ENCODE assay signal across 11 cellular contexts in genomic region chr17:16989953-16990860, GRCh38. TPM values are rescaled to one million over a fixed set of nuclear protein-coding genes. Genes with fewer than 3 reads are reported as not detected.
DNase-seq lines count a peak whose midpoint lies in the region; ATAC-seq and TF ChIP-seq lines count a peak whose summit lies in the region.
"Had no signal": no experiment of that assay in that cellular context is flagged by ENCODE, and none has a peak within 500 bp of the region (broad histone marks: within the 10 kb centered on the region; RNA-seq: fewer than 3 reads in every experiment).

No MANE protein-coding gene starts in this region.

- H3K27ac Mint-ChIP-seq in endothelial cell (ENCODE audit: unreplicated experiment) = no peak overlapping the region
- H3K27ac Mint-ChIP-seq in nephron progenitor cell = no peak overlapping the region

- DNase-seq in AG04450 (ENCODE audit: low read depth, low spot score) (peak; percentile 21), GM03348 (ENCODE audit: low spot score) (peak; percentile 52), endothelial cell (ENCODE audit: low spot score) (no peak), nephron progenitor cell (no peak), left cardiac atrium (no peak)
- DNase-seq: BE2C, left lung had no signal

- POLR2A ChIA-PET in AG04450 (lab: Yijun Ruan, JAX) = no interaction called here

- no peak for TF ChIP-seq CTCF in AG04450 (IDR thresholded peaks at IDR 0.05; ENCODE audit: low read depth, low read length)
- TF ChIP-seq CTCF in OCI-LY1 (IDR thresholded peaks at IDR 0.05; ENCODE audit: low read length) = no peak
- TF ChIP-seq CTCF in endothelial cell (IDR thresholded peaks at IDR 0.05; ENCODE audit: unreplicated experiment) = no peak
- TF ChIP-seq CTCF in nephron progenitor cell (IDR thresholded peaks at IDR 0.05) = no peak

- no peaks in the 10 kb centered on the region for H3K36me3 ChIP-seq in OCI-LY1 (ENCODE audit: insufficient read depth, low read length)
- H3K36me3 ChIP-seq: BE2C, left lung had no signal

- no peak overlapping the region for H2AFZ ChIP-seq in OCI-LY1 (ENCODE audit: low read length)

- H3K4me1 ChIP-seq in OCI-LY1 (ENCODE audit: insufficient read depth, low read length, severe bottlenecking) = peaks cover 46% of the 10 kb centered on the region
- H3K4me1 ChIP-seq: BE2C had no signal

- H3K9me3 Mint-ChIP-seq in endothelial cell (ENCODE audit: unreplicated experiment) = no peaks in the 10 kb centered on the region
- H3K9me3 Mint-ChIP-seq in nephron progenitor cell = no peaks in the 10 kb centered on the region

- H3K9me3 ChIP-seq in AG04450 (ENCODE audit: control insufficient read depth, insufficient read depth, low read length) (no peaks in the 10 kb centered on the region), OCI-LY1 (ENCODE audit: low read length) (no peaks in the 10 kb centered on the region)
- H3K9me3 ChIP-seq: BE2C, left lung had no signal

- H3K79me2 ChIP-seq in OCI-LY1 (ENCODE audit: insufficient read depth, low read length) = no peaks in the 10 kb centered on the region

- H3K27me3 Mint-ChIP-seq in endothelial cell (ENCODE audit: unreplicated experiment) (peaks cover 9% of the 10 kb centered on the region), nephron progenitor cell (ENCODE audit: low read depth, poor library complexity) (peaks cover 11% of the 10 kb centered on the region)

- H3K4me3 Mint-ChIP-seq in endothelial cell (ENCODE audit: unreplicated experiment) (peak overlapping the region; percentile 42), nephron progenitor cell (no peak overlapping the region)

- H3K4me2 ChIP-seq in OCI-LY1 (ENCODE audit: low read length) = peak overlapping the region; percentile 76

- H3K4me1 Mint-ChIP-seq in endothelial cell (ENCODE audit: unreplicated experiment) (peaks cover 20% of the 10 kb centered on the region), nephron progenitor cell (peaks cover 9% of the 10 kb centered on the region)

- H3K4me3 ChIP-seq in AG04450 (ENCODE audit: low read depth, low read length) (no peak overlapping the region), OCI-LY1 (ENCODE audit: low read depth, low read length, poor library complexity, severe bottlenecking) (peak overlapping the region; percentile 62)
- H3K4me3 ChIP-seq: left lung had no signal

- no peak for ATAC-seq in GM19395 (IDR thresholded peaks at IDR 0.05; ENCODE audit: unreplicated experiment)
- no peak for ATAC-seq in GM18861 (IDR thresholded peaks at IDR 0.05; ENCODE audit: unreplicated experiment)
- ATAC-seq in left cardiac atrium = no peak

- CTCF ChIA-PET in AG04450 (lab: Charles Lee) = interaction anchor here (0.6 to 0.9 kb wide), 2 partner anchors 158 to 240 kb away, joined by 3 read pairs; no protein-coding TSS in a partner anchor

- intact Hi-C loops in left cardiac atrium (cut with DNase I) = loop anchor here in 1 of 2 donors (10.0 kb wide), 1 partner anchor 75 kb away; no protein-coding TSS in a partner anchor

- no peaks in the 10 kb centered on the region for H3K9me2 ChIP-seq in OCI-LY1 (ENCODE audit: low read depth, low read length)

- H3K36me3 Mint-ChIP-seq in endothelial cell (ENCODE audit: low read depth, unreplicated experiment) (peaks cover 5% of the 10 kb centered on the region), nephron progenitor cell (ENCODE audit: low read depth) (no peaks in the 10 kb centered on the region)

- H3K9ac ChIP-seq in OCI-LY1 (ENCODE audit: low read length) = peak overlapping the region; percentile 73

- no peak overlapping the region for H3K27ac ChIP-seq in AG04450 (ENCODE audit: low read depth, low read length)
- H3K27ac ChIP-seq in OCI-LY1 (ENCODE audit: low read depth, low read length, poor library complexity, severe bottlenecking) = peak overlapping the region; percentile 94
- H3K27ac ChIP-seq: left lung had no signal

- no peaks in the 10 kb centered on the region for H3F3A ChIP-seq in OCI-LY1 (ENCODE audit: insufficient read depth, low read length)

- no peaks in the 10 kb centered on the region for H4K20me1 ChIP-seq in OCI-LY1 (ENCODE audit: insufficient read depth, low read length)

- H3K27me3 ChIP-seq in AG04450 (ENCODE audit: control insufficient read depth, insufficient read depth, low read length) (peaks cover 4% of the 10 kb centered on the region), OCI-LY1 (ENCODE audit: insufficient read depth, low read length) (no peaks in the 10 kb centered on the region)
- H3K27me3 ChIP-seq: BE2C, left lung had no signal

RNA-seq across cellular contexts. Expression of gene TNFRSF13B, which starts 18.3 kb away (rescaled TPM):
- not detected in 2 replicates for polyA plus RNA-seq in AG04450 (2011; rRNA removed)
- not detected in 2 replicates for polyA minus RNA-seq in AG04450 (2011; rRNA and poly(A)+ RNA removed)
- not detected for total RNA-seq in endothelial cell (ENCODE audit: unreplicated experiment)
- total RNA-seq in left cardiac atrium = not detected
- total RNA-seq: renal cortical epithelial cell had no signal

RNA-seq across cellular contexts. Expression of gene MPRIP, which starts 52.0 kb away (rescaled TPM):
- 95.0 and 122 TPM in 2 replicates for polyA plus RNA-seq in AG04450 (2011; rRNA removed)
- 152 and 153 TPM in 2 replicates for polyA minus RNA-seq in AG04450 (2011; rRNA and poly(A)+ RNA removed)
- total RNA-seq in endothelial cell (ENCODE audit: unreplicated experiment) (392 TPM), left cardiac atrium (100 to 1,000 TPM; 247 to 329 TPM)

Comparison
In these comparisons a context has a peak if more than half of its experiments do, and no peak if none do; other contexts are left out.
1. DNase-seq: peak in AG04450 (single experiment) and GM03348 (single experiment); none in endothelial cell (single experiment), nephron progenitor cell (single experiment) and left cardiac atrium (single experiment).